Comparison of ENCODE assay signal across 19 cellular contexts in the genomic region with DNA sequence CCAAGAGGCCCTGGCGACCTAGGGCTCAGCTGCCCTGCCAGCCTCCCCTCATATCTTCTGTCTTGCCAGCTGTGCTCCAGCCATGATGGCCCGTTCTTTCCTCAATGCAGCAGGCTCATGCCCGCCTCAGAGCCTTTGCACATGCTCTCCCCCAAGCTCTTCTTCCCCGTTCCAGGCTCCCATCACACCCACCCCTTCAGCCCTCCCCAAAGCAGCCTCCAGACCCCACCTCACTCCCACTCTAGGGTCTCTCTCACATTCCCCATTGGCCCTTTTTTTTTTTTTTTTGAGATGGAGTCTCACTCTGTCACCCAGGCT. TPM values are rescaled to one million over a fixed set of nuclear protein-coding genes. Genes with fewer than 3 reads are reported as not detected.
"Had no signal": no experiment of that assay in that cellular context is flagged by ENCODE, and none has a peak within 500 bp of the region (broad histone marks: within the 10 kb centered on the region; RNA-seq: fewer than 3 reads in every experiment).

No MANE protein-coding gene starts in this region.

- ATAC-seq: body of pancreas; effector memory CD8-positive, alpha-beta T cell had no signal

- H3K4me1 Mint-ChIP-seq: activated CD4-positive, alpha-beta memory T cell treated with anti-CD3 and anti-CD28 coated beads, Interleukin-2, amount 10 ng/mL, durations not matched to agents 7 days and 5 days; activated naive CD4-positive, alpha-beta T cell treated with anti-CD3 and anti-CD28 coated beads, Interleukin-2, amount 10 ng/mL, durations not matched to agents 7 days and 5 days; memory B cell had no signal

- H3K4me3 ChIP-seq: body of pancreas, esophagus squamous epithelium, gastrocnemius medialis, ovary, prostate gland, thyroid gland, upper lobe of right lung had no signal

- H3K27me3 ChIP-seq: body of pancreas, neutrophil, ovary, thyroid gland had no signal

- DNase-seq: activated effector memory CD4-positive, alpha-beta T cell treated with Interleukin-2 at 50 U/mL for 16 hours; central memory CD4-positive, alpha-beta T cell; effector memory CD8-positive, alpha-beta T cell; esophagus squamous epithelium; gastrocnemius medialis; ovary; upper lobe of right lung had no signal

- H3K9me3 ChIP-seq: body of pancreas, esophagus squamous epithelium, gastrocnemius medialis, neutrophil, ovary, prostate gland, thyroid gland, upper lobe of right lung had no signal

- H3K4me3 Mint-ChIP-seq: activated CD4-positive, alpha-beta memory T cell treated with anti-CD3 and anti-CD28 coated beads, Interleukin-2, amount 10 ng/mL, durations not matched to agents 7 days and 5 days; activated naive CD4-positive, alpha-beta T cell treated with anti-CD3 and anti-CD28 coated beads, Interleukin-2, amount 10 ng/mL, durations not matched to agents 7 days and 5 days; activated T-cell treated with anti-CD3 and anti-CD28 coated beads, Interleukin-2, amount 50 U/mL, for 72 hours; effector memory CD8-positive, alpha-beta T cell; memory B cell; nephron; stimulated activated naive CD8-positive, alpha-beta T cell treated with anti-CD3 and anti-CD28 coated beads, Interleukin-15, Interleukin-2, amounts not matched to agents 100 ng/mL and 50 ng/mL, for 24 hours had no signal

- H3K4me1 ChIP-seq: body of pancreas, prostate gland had no signal

- H3K36me3 ChIP-seq: esophagus squamous epithelium, gastrocnemius medialis, neutrophil, ovary, prostate gland, thyroid gland, upper lobe of right lung had no signal

- H3K36me3 Mint-ChIP-seq: activated naive CD4-positive, alpha-beta T cell treated with anti-CD3 and anti-CD28 coated beads, Interleukin-2, amount 10 ng/mL, durations not matched to agents 7 days and 5 days; memory B cell had no signal

- H3K27ac Mint-ChIP-seq: activated CD4-positive, alpha-beta memory T cell treated with anti-CD3 and anti-CD28 coated beads, Interleukin-2, amount 10 ng/mL, durations not matched to agents 7 days and 5 days; activated naive CD4-positive, alpha-beta T cell treated with anti-CD3 and anti-CD28 coated beads, Interleukin-2, amount 10 ng/mL, durations not matched to agents 7 days and 5 days; activated T-cell treated with anti-CD3 and anti-CD28 coated beads, Interleukin-2, amount 50 U/mL, for 72 hours; effector memory CD8-positive, alpha-beta T cell; memory B cell; stimulated activated naive CD8-positive, alpha-beta T cell treated with anti-CD3 and anti-CD28 coated beads, Interleukin-15, Interleukin-2, amounts not matched to agents 100 ng/mL and 50 ng/mL, for 24 hours had no signal

- H3K27ac ChIP-seq: body of pancreas, gastrocnemius medialis, neutrophil, ovary, prostate gland, upper lobe of right lung had no signal

- H3K9me3 Mint-ChIP-seq: activated CD4-positive, alpha-beta memory T cell treated with anti-CD3 and anti-CD28 coated beads, Interleukin-2, amount 10 ng/mL, durations not matched to agents 7 days and 5 days; activated naive CD4-positive, alpha-beta T cell treated with anti-CD3 and anti-CD28 coated beads, Interleukin-2, amount 10 ng/mL, durations not matched to agents 7 days and 5 days; activated T-cell treated with anti-CD3 and anti-CD28 coated beads, Interleukin-2, amount 50 U/mL, for 72 hours; effector memory CD8-positive, alpha-beta T cell; memory B cell; nephron; stimulated activated naive CD8-positive, alpha-beta T cell treated with anti-CD3 and anti-CD28 coated beads, Interleukin-15, Interleukin-2, amounts not matched to agents 100 ng/mL and 50 ng/mL, for 24 hours had no signal

RNA-seq across cellular contexts. Expression of a gene that starts 29.9 kb away (rescaled TPM):
- total RNA-seq: dermis microvascular lymphatic vessel endothelial cell, gastrocnemius medialis, lower leg skin, upper lobe of right lung had no signal

RNA-seq across cellular contexts. Expression of a gene that starts 46.1 kb away (rescaled TPM):
- total RNA-seq: dermis microvascular lymphatic vessel endothelial cell had no signal
